16 cellular contexts compared by ENCODE assay signal in the genomic region with DNA sequence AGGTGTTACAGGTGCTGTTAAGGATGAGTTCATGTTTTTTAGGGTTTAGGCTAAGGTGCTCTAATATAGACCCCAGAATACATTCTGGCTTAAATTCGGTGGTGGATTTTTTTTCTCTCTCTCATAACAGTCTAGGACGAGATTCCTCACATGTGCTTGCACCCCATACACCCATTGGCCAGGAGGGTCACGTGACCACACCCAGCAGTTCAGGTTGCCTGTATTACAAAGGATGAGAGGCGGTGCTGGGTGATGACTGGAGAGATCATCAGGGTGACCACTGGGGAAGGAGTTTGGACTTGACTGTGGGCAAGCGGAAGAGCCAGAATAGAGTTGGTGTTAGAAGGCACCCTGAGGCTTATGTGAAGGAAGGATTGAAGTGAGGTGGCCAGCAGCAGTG.
"Had no signal": no experiment of that assay in that cellular context is flagged by ENCODE, and none has a peak within 500 bp of the region (broad histone marks: within the 10 kb centered on the region; RNA-seq: fewer than 3 reads in every experiment).

No MANE protein-coding gene starts in this region.

- H3K4me3 Mint-ChIP-seq: activated naive CD4-positive, alpha-beta T cell treated with anti-CD3 and anti-CD28 coated beads, Interleukin-2, amount 50 U/mL, for 24 hours had no signal

- H3K27me3 Mint-ChIP-seq: activated naive CD4-positive, alpha-beta T cell treated with anti-CD3 and anti-CD28 coated beads, Interleukin-2, amount 50 U/mL, for 24 hours had no signal

- H3K4me3 ChIP-seq: esophagus muscularis mucosa, left ventricle myocardium inferior, skin epidermis had no signal

- H3K27me3 ChIP-seq: esophagus muscularis mucosa, foreskin keratinocyte had no signal

- H3K4me1 Mint-ChIP-seq: activated naive CD4-positive, alpha-beta T cell treated with anti-CD3 and anti-CD28 coated beads, Interleukin-2, amount 50 U/mL, for 24 hours had no signal

- ATAC-seq: foreskin keratinocyte, SK-N-SH treated with all-trans-retinoic acid at 6 μM for 48 hours had no signal

- FAIRE-seq: islet of Langerhans, TTC549 had no signal

- H3K9me3 Mint-ChIP-seq: activated naive CD4-positive, alpha-beta T cell treated with anti-CD3 and anti-CD28 coated beads, Interleukin-2, amount 50 U/mL, for 24 hours had no signal

- H3K27ac Mint-ChIP-seq: activated naive CD4-positive, alpha-beta T cell treated with anti-CD3 and anti-CD28 coated beads, Interleukin-2, amount 50 U/mL, for 24 hours had no signal

- H3K27ac ChIP-seq: esophagus muscularis mucosa, foreskin keratinocyte, left ventricle myocardium inferior, skin epidermis had no signal

- H3K9me3 ChIP-seq: esophagus muscularis mucosa, left ventricle myocardium inferior had no signal

- H3K4me1 ChIP-seq: esophagus muscularis mucosa, foreskin keratinocyte, left ventricle myocardium inferior had no signal

- DNase-seq: activated CD4-positive, alpha-beta T cell treated with anti-CD3 and anti-CD28 coated beads, Interleukin-2, amount 50 U/mL, for 4 hours; activated T-cell treated with anti-CD3 and anti-CD28 coated beads, Interleukin-2, amount 50 U/mL, for 48 hours; cerebellar nuclear complex; dermis blood vessel endothelial cell; head of caudate nucleus; left ventricle myocardium inferior; SHP77; T-helper 2 cell; trophoblast cell had no signal
